Comparison of ENCODE assay signal across 26 cellular contexts in the genomic region with DNA sequence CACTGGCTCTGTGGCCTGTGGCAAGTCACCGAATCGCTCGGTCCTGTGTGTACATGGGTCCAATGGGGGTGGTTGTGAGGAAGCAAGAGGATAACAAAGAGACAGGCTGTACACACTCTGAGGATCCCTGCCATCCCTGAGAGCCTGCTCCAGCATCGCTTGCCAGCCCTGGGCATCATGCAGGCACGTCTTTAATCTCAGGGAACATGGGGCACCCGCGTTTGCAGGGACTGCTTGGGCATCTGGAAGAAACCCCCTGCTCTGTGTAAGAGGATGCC. TPM values are rescaled to one million over a fixed set of nuclear protein-coding genes. Genes with fewer than 3 reads are reported as not detected.
"Had no signal": no experiment of that assay in that cellular context is flagged by ENCODE, and none has a peak within 500 bp of the region (broad histone marks: within the 10 kb centered on the region; RNA-seq: fewer than 3 reads in every experiment).

No MANE protein-coding gene starts in this region.

- H3K9me3 ChIP-seq: esophagus muscularis mucosa, gastrocnemius medialis, ovary, prostate gland, thyroid gland had no signal

- H3K27ac Mint-ChIP-seq: activated CD8-positive, alpha-beta T cell treated with anti-CD3 and anti-CD28 coated beads, Interleukin-2, amount 10 ng/mL, durations not matched to agents 7 days and 5 days; activated naive CD4-positive, alpha-beta T cell treated with anti-CD3 and anti-CD28 coated beads, Interleukin-2, amount 50 U/mL, for 24 hours; naive B cell had no signal

- H3K9me3 Mint-ChIP-seq: activated naive CD4-positive, alpha-beta T cell treated with anti-CD3 and anti-CD28 coated beads, Interleukin-2, amount 50 U/mL, for 24 hours; naive B cell had no signal

- H3K4me3 Mint-ChIP-seq: activated CD8-positive, alpha-beta T cell treated with anti-CD3 and anti-CD28 coated beads, Interleukin-2, amount 10 ng/mL, durations not matched to agents 7 days and 5 days; activated naive CD4-positive, alpha-beta T cell treated with anti-CD3 and anti-CD28 coated beads, Interleukin-2, amount 50 U/mL, for 24 hours had no signal

- H3K4me3 ChIP-seq: esophagus muscularis mucosa, gastrocnemius medialis, ovary, prostate gland, thyroid gland had no signal

- DNase-seq: activated CD4-positive, alpha-beta T cell treated with anti-CD3 and anti-CD28 coated beads for 1 hour; activated CD4-positive, alpha-beta T cell treated with anti-CD3 and anti-CD28 coated beads, Interleukin-2, amount 50 U/mL, for 1 hour; activated CD8-positive, alpha-beta T cell treated with anti-CD3 and anti-CD28 coated beads, Interleukin-2, amount 10 ng/mL, durations not matched to agents 7 days and 5 days; activated gamma-delta T cell treated with Interleukin-2 at 50 U/mL for 16 hours; dermis blood vessel endothelial cell; effector memory CD4-positive, alpha-beta T cell; hippocampal formation; left cardiac atrium; mesendoderm; naive B cell; ovary; stimulated activated CD4-positive, alpha-beta T cell treated with anti-CD3 and anti-CD28 coated beads, Interleukin-4, amount 100 ng/mL, for 4 hours; stimulated activated naive CD8-positive, alpha-beta T cell treated with anti-CD3 and anti-CD28 coated beads, Interleukin-15, Interleukin-2, amounts not matched to agents 100 U/mL and 50 U/mL, for 24 hours; T-helper 1 cell; thyroid gland had no signal

- ATAC-seq: activated CD8-positive, alpha-beta T cell treated with anti-CD3 and anti-CD28 coated beads, Interleukin-2, amount 10 ng/mL, durations not matched to agents 7 days and 5 days; gastrocnemius medialis; left cardiac atrium; stimulated activated naive CD8-positive, alpha-beta T cell treated with anti-CD3 and anti-CD28 coated beads, Interleukin-15, Interleukin-2, amounts not matched to agents 100 U/mL and 50 U/mL, for 24 hours had no signal

- H3K36me3 Mint-ChIP-seq: brain had no signal

- H3K27ac ChIP-seq: ovary, prostate gland had no signal

- H3K36me3 ChIP-seq: gastrocnemius medialis, ovary, prostate gland, thyroid gland had no signal

- H3K27me3 ChIP-seq: esophagus muscularis mucosa, ovary, thyroid gland had no signal

RNA-seq across cellular contexts. Expression of gene C1QTNF5, which starts 1.3 kb away (rescaled TPM):
- total RNA-seq: activated CD8-positive, alpha-beta T cell treated with anti-CD3 and anti-CD28 coated beads, Interleukin-2, amount 10 ng/mL, durations not matched to agents 7 days and 5 days had no signal

RNA-seq across cellular contexts. Expression of gene MFRP, which starts 4.5 kb away (rescaled TPM):
- total RNA-seq: activated CD8-positive, alpha-beta T cell treated with anti-CD3 and anti-CD28 coated beads, Interleukin-2, amount 10 ng/mL, durations not matched to agents 7 days and 5 days; cardiac septum; dermis blood vessel endothelial cell; endothelial cell of umbilical vein; gastrocnemius medialis; left cardiac atrium; lower leg skin; mucosa of gallbladder; prostate gland; subcutaneous adipose tissue; thyroid gland; ureter had no signal
- polyA plus RNA-seq: ovary had no signal
